In the genomic region with DNA sequence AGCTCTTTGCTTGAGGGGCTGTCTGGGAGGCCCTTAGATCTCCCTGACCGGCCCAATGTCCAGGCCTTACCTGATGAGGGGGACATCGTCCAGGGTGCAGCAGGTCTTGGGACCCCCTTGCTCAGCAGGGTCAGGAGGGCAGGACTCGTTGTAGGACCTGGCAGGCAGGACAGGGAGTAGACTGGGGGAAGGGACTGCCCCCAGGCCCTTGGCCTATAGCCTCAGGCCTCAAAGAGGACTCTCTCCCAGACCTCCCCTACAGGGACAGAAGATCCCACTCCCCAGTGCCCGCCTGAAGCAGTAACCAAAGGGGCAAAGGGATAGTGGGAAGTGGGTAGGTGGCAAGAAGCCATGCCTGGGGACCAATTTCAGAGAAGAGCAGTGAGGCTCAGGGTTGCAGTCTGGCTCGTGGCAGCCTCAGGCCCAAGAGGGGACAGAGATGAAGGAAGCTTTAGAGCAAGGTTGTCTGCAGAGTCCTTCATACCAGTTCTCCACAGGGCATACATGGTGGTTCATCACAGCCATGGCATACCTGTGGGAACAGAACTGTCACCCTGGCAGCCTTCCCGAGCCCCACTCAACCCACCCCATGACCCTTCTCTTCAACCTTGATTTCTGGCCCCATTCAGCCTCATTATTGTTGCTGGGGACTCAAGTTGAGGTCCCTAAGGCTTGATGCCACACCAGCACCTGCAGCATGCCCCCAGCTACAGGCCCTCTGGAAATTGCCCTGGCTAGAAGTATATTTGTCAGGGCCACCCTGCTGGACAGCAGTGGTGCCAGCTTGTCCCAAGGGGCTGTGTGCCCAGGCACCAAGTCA, we compare ENCODE assay signal across 8 cellular contexts. TPM values are rescaled to one million over a fixed set of nuclear protein-coding genes. Genes with fewer than 3 reads are reported as not detected.
DNase-seq lines count a peak whose midpoint lies in the region; ATAC-seq and TF ChIP-seq lines count a peak whose summit lies in the region.

No MANE protein-coding gene starts in this region.

- no peak for TF ChIP-seq RAD21 in IMR-90 (IDR thresholded peaks at IDR 0.05; ENCODE audit: low read length)

- DNase-seq in IMR-90 (no peak), colonic mucosa (no peak), LoVo (ENCODE audit: low spot score) (no peak), DMS153 treated with DMSO at 0.1 percent for 48 hours (lab: John Stamatoyannopoulos, UW; ENCODE audit: unreplicated experiment) (no peak), NCI-H2081 (lab: John Stamatoyannopoulos, UW) (no peak)

- H2AK5ac ChIP-seq in IMR-90 (ENCODE audit: low read depth, low read length): peak overlapping the region; percentile 85

- peak overlapping the region; percentile 94 for H2AFZ ChIP-seq in IMR-90 (replicated peaks; ENCODE audit: low read length, poor library complexity)

- peak overlapping the region; percentile 97 for H3K23ac ChIP-seq in IMR-90 (ENCODE audit: low read depth, low read length)

- no peaks in the 10 kb centered on the region for H3K27me3 ChIP-seq in IMR-90 (ENCODE audit: control insufficient read depth, insufficient read depth, low read length)
- no peaks in the 10 kb centered on the region for H3K27me3 ChIP-seq in colonic mucosa
- H3K27me3 ChIP-seq in muscle layer of duodenum (ENCODE audit: low read depth, low read length): no peaks in the 10 kb centered on the region

- in situ Hi-C loops in IMR-90 (cut with MboI; ENCODE audit: low sequenced_read_pairs): no loop called here

- no peaks in the 10 kb centered on the region for H3K9me3 ChIP-seq in IMR-90 (ENCODE audit: control insufficient read depth, insufficient read depth, low read length)
- no peaks in the 10 kb centered on the region for H3K9me3 ChIP-seq in colonic mucosa
- no peaks in the 10 kb centered on the region for H3K9me3 ChIP-seq in muscle layer of duodenum (ENCODE audit: control insufficient read depth in 1 of 2, low read length in 2 of 2)

- no peak overlapping the region for H3K56ac ChIP-seq in IMR-90 (ENCODE audit: extremely low read depth, insufficient read depth, low read length)

- 60% methylated on average over 2 of the region's 6 CpGs; no CpG with 5 or more reads in 1 of the 2 experiments for WGBS in IMR-90 (ENCODE audit: extremely low coverage in 2 of 2, insufficient read length in 1 of 2), 2 experiments

- no peak overlapping the region; the same call in 1 of the 2 replicates for H3K14ac ChIP-seq in IMR-90 (replicated peaks; ENCODE audit: low read depth, low read length)

- POLR2A ChIA-PET in IMR-90 (lab: Charles Lee; ENCODE audit: unreplicated experiment): no interaction called here

- H3K9ac ChIP-seq in IMR-90 (ENCODE audit: low read depth, low read length): peak overlapping the region; percentile 82; the same call in 1 of the 2 replicates
- peak overlapping the region; percentile 60 to 83 for H3K9ac ChIP-seq in colonic mucosa (ENCODE audit: low read depth in 2 of 2, low read length in 2 of 2)

- intact Hi-C loops in IMR-90 (cut with micrococcal nuclease): loop anchor here (5.0 kb wide), 1 partner anchor 39 kb away; a partner anchor contains a TSS
- intact Hi-C loops in colonic mucosa (cut with DNase I): no loop called here

- H3K4ac ChIP-seq in IMR-90 (ENCODE audit: low read depth, low read length): peak overlapping the region; percentile 80; the same call in 1 of the 2 replicates

- no peak overlapping the region for H3K18ac ChIP-seq in IMR-90 (ENCODE audit: low read depth, low read length)

- peak overlapping the region; percentile 99 for H3K4me3 ChIP-seq in IMR-90 (ENCODE audit: insufficient read depth, low read depth, low read length)
- H3K4me3 ChIP-seq in colonic mucosa: peak overlapping the region; percentile 80
- H3K4me3 ChIP-seq in muscle layer of duodenum (ENCODE audit: low read depth in 1 of 2, low read length in 2 of 2): peak overlapping the region; percentile 78 to 79

- no peak overlapping the region for H2BK20ac ChIP-seq in IMR-90 (ENCODE audit: low read depth, low read length)

- no peak for ATAC-seq in IMR-90 (ENCODE audit: low read depth)
- no peak for ATAC-seq in HG02759 (IDR thresholded peaks at IDR 0.05; ENCODE audit: unreplicated experiment)

- H2BK120ac ChIP-seq in IMR-90 (ENCODE audit: low read depth, low read length): no peak overlapping the region

- H3K27ac ChIP-seq in 22Rv1: peak overlapping the region; percentile 80; the same call in 1 of the 2 replicates
- H3K27ac ChIP-seq in IMR-90 (ENCODE audit: insufficient read depth, low read length): no peak overlapping the region; the same call in 1 of the 2 replicates
- H3K27ac ChIP-seq in colonic mucosa: no peak overlapping the region
- H3K27ac ChIP-seq in muscle layer of duodenum (ENCODE audit: low read length): peak overlapping the region; percentile 65

- CTCF ChIA-PET in IMR-90 (lab: Yijun Ruan, JAX): no interaction called here

- H3K79me1 ChIP-seq in IMR-90 (ENCODE audit: low read depth in 1 of 2, low read length in 2 of 2): peaks cover 21 to 68% of the 10 kb centered on the region in 2 experiments; a peak in 3 of 4 replicates

- peak overlapping the region; percentile 41 for H2BK5ac ChIP-seq in IMR-90 (ENCODE audit: low read depth, low read length, poor library complexity, severe bottlenecking)

- TF ChIP-seq CTCF in 22Rv1 (IDR thresholded peaks at IDR 0.05): no peak
- TF ChIP-seq CTCF in IMR-90 (conservative IDR thresholded peaks at IDR 0.05; ENCODE audit: low read depth, low read length): no peak
- TF ChIP-seq CTCF in colonic mucosa (IDR thresholded peaks at IDR 0.05): no peak

- peaks cover 27% of the 10 kb centered on the region for H3K9me1 ChIP-seq in IMR-90 (ENCODE audit: insufficient read depth, low read length)

- peak overlapping the region; percentile 77 for H3K4me2 ChIP-seq in IMR-90 (ENCODE audit: low read depth, low read length)

- H2AK9ac ChIP-seq in IMR-90 (replicated peaks; ENCODE audit: low read depth, low read length, poor library complexity): peak overlapping the region; percentile 96

- peaks cover 26% of the 10 kb centered on the region for H3K36me3 ChIP-seq in IMR-90 (ENCODE audit: control insufficient read depth, insufficient read depth, low read length)
- no peaks in the 10 kb centered on the region for H3K36me3 ChIP-seq in colonic mucosa
- peaks cover 22 to 27% of the 10 kb centered on the region in 2 donors for H3K36me3 ChIP-seq in muscle layer of duodenum (ENCODE audit: control insufficient read depth in 1 of 2, insufficient read depth in 2 of 2, low read length in 2 of 2)

- H2BK15ac ChIP-seq in IMR-90 (ENCODE audit: low read depth, low read length): no peak overlapping the region

- H3K4me1 ChIP-seq in IMR-90 (ENCODE audit: control insufficient read depth, insufficient read depth, low read length): peaks cover 25% of the 10 kb centered on the region
- peaks cover 10% of the 10 kb centered on the region for H3K4me1 ChIP-seq in colonic mucosa
- peaks cover 17 to 42% of the 10 kb centered on the region in 2 donors for H3K4me1 ChIP-seq in muscle layer of duodenum (ENCODE audit: control insufficient read depth in 1 of 2, insufficient read depth in 2 of 2, low read length in 2 of 2)

- no TSS peak for BruUV-seq in IMR-90 (replicated peaks; lab: Mats Ljungman, UMichigan)

- H4K91ac ChIP-seq in IMR-90 (ENCODE audit: insufficient read depth, low read depth, low read length): no peak overlapping the region

- dilution Hi-C loops in IMR-90 (cut with HindIII; ENCODE audit: low sequenced_read_pairs, unreplicated experiment): no loop called here

- no peak for TF ChIP-seq POLR2A in IMR-90 (IDR thresholded peaks at IDR 0.05; ENCODE audit: low read depth, low read length)

- H4K8ac ChIP-seq in IMR-90 (ENCODE audit: low read depth in 2 of 2, low read length in 2 of 2): peak overlapping the region in 1 of 2 experiments; percentile 67; a peak in 1 of 4 replicates

- H4K5ac ChIP-seq in IMR-90 (ENCODE audit: low read depth, low read length): no peak overlapping the region

- peaks cover 24% of the 10 kb centered on the region for H4K20me1 ChIP-seq in IMR-90 (ENCODE audit: insufficient read depth, low read length)

TF ChIP-seq in IMR-90, 13 proteins besides CTCF, POLR2A, EP300 and RAD21 (continues in another document):
- TF ChIP-seq SMC3 (IDR thresholded peaks at IDR 0.05; ENCODE audit: low read depth, low read length): no peak
- TF ChIP-seq CEBPB (IDR thresholded peaks at IDR 0.05; ENCODE audit: low read depth, low read length): no peak
- no peak for TF ChIP-seq BHLHE40 (IDR thresholded peaks at IDR 0.05; ENCODE audit: low read depth, low read length)
- TF ChIP-seq RFX5 (IDR thresholded peaks at IDR 0.05; ENCODE audit: low read depth, low read length): no peak
- TF ChIP-seq NFE2L2 (IDR thresholded peaks at IDR 0.05; ENCODE audit: low read depth, low read length): no peak

RNA-seq across cellular contexts. Expression of a gene that starts 1.3 kb away (rescaled TPM):
- total RNA-seq in IMR-90 (2012; rRNA removed): 4.7 and 4.8 TPM in 2 replicates
- 16.3 and 19.1 TPM in 2 replicates for polyA plus RNA-seq in IMR-90 (2012; rRNA removed)
- 15.8 and 27.0 TPM in 2 replicates for polyA plus RNA-seq in IMR-90 (2012; cell fraction: cytosol; rRNA removed)
- 30.8 and 68.9 TPM in 2 replicates for polyA plus RNA-seq in IMR-90 (2012; cell fraction: nucleus; rRNA removed; ENCODE audit: low replicate concordance)
- total RNA-seq in colonic mucosa: 1 to 10 TPM; 5.2 to 7.2 TPM

RNA-seq across cellular contexts. Expression of a gene that starts 5.6 kb away (rescaled TPM):
- total RNA-seq in IMR-90 (2012; rRNA removed) (326 and 498 TPM in 2 replicates), colonic mucosa (100 to 1,000 TPM in 1 of 2 donors, 10 to 100 TPM in 1; 86.0 to 106 TPM)
- polyA plus RNA-seq in IMR-90 (2012; rRNA removed): 438 and 481 TPM in 2 replicates
- polyA plus RNA-seq in IMR-90 (2012; cell fraction: cytosol; rRNA removed): 538 and 709 TPM in 2 replicates
- 203 and 232 TPM in 2 replicates for polyA plus RNA-seq in IMR-90 (2012; cell fraction: nucleus; rRNA removed; ENCODE audit: low replicate concordance)

RNA-seq across cellular contexts. Expression of a gene that starts 10.7 kb away (rescaled TPM):
- total RNA-seq in IMR-90 (2012; rRNA removed): 5.8 and 6.8 TPM in 2 replicates
- 6.7 and 10.1 TPM in 2 replicates for polyA plus RNA-seq in IMR-90 (2012; rRNA removed)
- 2.2 and 3.1 TPM in 2 replicates for polyA plus RNA-seq in IMR-90 (2012; cell fraction: cytosol; rRNA removed)
- polyA plus RNA-seq in IMR-90 (2012; cell fraction: nucleus; rRNA removed; ENCODE audit: low replicate concordance): 7.7 and 18.6 TPM in 2 replicates
- 10 to 100 TPM; 36.8 to 40.5 TPM for total RNA-seq in colonic mucosa

RNA-seq across cellular contexts. Expression of a gene that starts 14.8 kb away (rescaled TPM):
- 48.0 and 71.7 TPM in 2 replicates for total RNA-seq in IMR-90 (2012; rRNA removed)
- 39.4 and 40.5 TPM in 2 replicates for polyA plus RNA-seq in IMR-90 (2012; rRNA removed)
- polyA plus RNA-seq in IMR-90 (2012; cell fraction: cytosol; rRNA removed): 33.7 and 130 TPM in 2 replicates
- 40.8 and 58.0 TPM in 2 replicates for polyA plus RNA-seq in IMR-90 (2012; cell fraction: nucleus; rRNA removed; ENCODE audit: low replicate concordance)
- total RNA-seq in colonic mucosa: 10 to 100 TPM; 39.1 to 50.5 TPM

RNA-seq across cellular contexts. Expression of a gene that starts 16.9 kb away (rescaled TPM):
- total RNA-seq in IMR-90 (2012; rRNA removed) (13.8 and 27.8 TPM in 2 replicates), colonic mucosa (10 to 100 TPM; 14.0 to 16.9 TPM)
- 103 and 121 TPM in 2 replicates for polyA plus RNA-seq in IMR-90 (2012; rRNA removed)
- 209 and 319 TPM in 2 replicates for polyA plus RNA-seq in IMR-90 (2012; cell fraction: cytosol; rRNA removed)
- 51.1 and 83.2 TPM in 2 replicates for polyA plus RNA-seq in IMR-90 (2012; cell fraction: nucleus; rRNA removed; ENCODE audit: low replicate concordance)

Comparison
In these comparisons a context has a peak if more than half of its experiments do, and no peak if none do; other contexts are left out.
1. H3K27ac ChIP-seq: peak in 22Rv1 (single experiment) and muscle layer of duodenum (single experiment); none in IMR-90 (single experiment) and colonic mucosa (single experiment).
2. Peak in every context shown above with its lines, with median percentiles within 50 percentile points of each other: H3K4me3 ChIP-seq.